Comparison of ENCODE assay signal across 8 cellular contexts in the genomic region with DNA sequence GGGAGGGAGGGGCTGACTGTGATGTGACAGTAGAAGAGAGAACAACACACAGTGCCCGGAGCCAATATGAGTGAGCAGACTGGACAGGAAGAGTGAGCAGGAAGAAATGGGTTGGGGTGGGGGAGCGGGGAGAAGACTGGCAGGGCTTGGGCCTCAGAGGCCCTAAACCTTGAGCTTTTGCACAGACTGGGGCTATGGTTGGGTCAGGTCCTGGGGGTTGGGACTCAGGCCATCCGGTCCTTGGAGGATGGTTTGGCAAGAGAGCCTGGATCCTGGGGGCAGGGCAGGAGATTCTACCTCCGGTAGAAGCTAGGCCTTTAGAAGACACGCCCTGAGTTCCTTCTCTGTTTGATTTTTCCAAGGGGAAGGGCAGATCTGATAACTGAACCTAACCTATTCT. TPM values are rescaled to one million over a fixed set of nuclear protein-coding genes. Genes with fewer than 3 reads are reported as not detected.
A peak's percentile ranks its signal among the peaks of the same experiment; 100 is the strongest.
DNase-seq lines count a peak whose midpoint lies in the region; ATAC-seq lines count a peak whose summit lies in the region.

No MANE protein-coding gene starts in this region.

- no peaks in the 10 kb centered on the region for H3K27me3 ChIP-seq in subcutaneous abdominal adipose tissue (ENCODE audit: control insufficient read depth in 5 of 5, insufficient read depth in 4 of 5, low read length in 5 of 5)

- H3K36me3 ChIP-seq in subcutaneous abdominal adipose tissue (ENCODE audit: control insufficient read depth in 5 of 5, insufficient read depth in 5 of 5, low read length in 5 of 5) = peaks cover 0 to 26% (median 20%) of the 10 kb centered on the region in 5 donors

- H3K9ac ChIP-seq in subcutaneous abdominal adipose tissue (ENCODE audit: low read length in 5 of 5) = peak overlapping the region; percentile 43 to 95 (median 87)

- no peaks in the 10 kb centered on the region for H3K27me3 Mint-ChIP-seq in activated T-helper 2 cell treated with anti-CD3 and anti-CD28 coated beads, Interferon-gamma antibody, Interleukin-2, Interleukin-4, amounts not matched to agents 10 μg/mL and 5 μg/mL and 100 μg/mL, durations not matched to agents 14 hours and 24 hours and 36 hours (ENCODE audit: low read depth)

- intact Hi-C loops in activated T-helper 2 cell treated with anti-CD3 and anti-CD28 coated beads, Interferon-gamma antibody, Interleukin-2, Interleukin-4, amounts not matched to agents 10 μg/mL and 5 μg/mL and 100 μg/mL, durations not matched to agents 14 hours and 24 hours and 36 hours (cut with micrococcal nuclease) = loop anchor here (2.0 kb wide), 1 partner anchor 18 kb away; no protein-coding TSS in a partner anchor

- H3K9me3 Mint-ChIP-seq in activated T-helper 2 cell treated with anti-CD3 and anti-CD28 coated beads, Interferon-gamma antibody, Interleukin-2, Interleukin-4, amounts not matched to agents 10 μg/mL and 5 μg/mL and 100 μg/mL, durations not matched to agents 14 hours and 24 hours and 36 hours = no peaks in the 10 kb centered on the region

- no peak for ATAC-seq in GM19035 (IDR thresholded peaks at IDR 0.05; ENCODE audit: unreplicated experiment)
- ATAC-seq in GM18907 (IDR thresholded peaks at IDR 0.05; ENCODE audit: unreplicated experiment) = no peak

- H3K4me3 Mint-ChIP-seq in activated T-helper 2 cell treated with anti-CD3 and anti-CD28 coated beads, Interferon-gamma antibody, Interleukin-2, Interleukin-4, amounts not matched to agents 10 μg/mL and 5 μg/mL and 100 μg/mL, durations not matched to agents 14 hours and 24 hours and 36 hours (ENCODE audit: low read depth) = peak overlapping the region; percentile 94

- peaks cover 35% of the 10 kb centered on the region for H3K4me1 Mint-ChIP-seq in activated T-helper 2 cell treated with anti-CD3 and anti-CD28 coated beads, Interferon-gamma antibody, Interleukin-2, Interleukin-4, amounts not matched to agents 10 μg/mL and 5 μg/mL and 100 μg/mL, durations not matched to agents 14 hours and 24 hours and 36 hours (ENCODE audit: low read depth)

- peaks cover 50% of the 10 kb centered on the region for H3K36me3 Mint-ChIP-seq in activated T-helper 2 cell treated with anti-CD3 and anti-CD28 coated beads, Interferon-gamma antibody, Interleukin-2, Interleukin-4, amounts not matched to agents 10 μg/mL and 5 μg/mL and 100 μg/mL, durations not matched to agents 14 hours and 24 hours and 36 hours (ENCODE audit: low read depth)

- H3K9me3 ChIP-seq in iPS-18c (ENCODE audit: control insufficient read depth, insufficient read depth, low read length) (no peaks in the 10 kb centered on the region), subcutaneous abdominal adipose tissue (ENCODE audit: control insufficient read depth in 5 of 5, low read length in 5 of 5) (no peaks in the 10 kb centered on the region)

- DNase-seq in NCI-H2171 treated with DMSO at 0.1 percent for 48 hours (lab: John Stamatoyannopoulos, UW) = peak; percentile 31
- no peak for DNase-seq in NCI-H2171 (lab: John Stamatoyannopoulos, UW)
- no peak for DNase-seq in activated T-helper 2 cell treated with anti-CD3 and anti-CD28 coated beads, Interferon-gamma antibody, Interleukin-2, Interleukin-4, amounts not matched to agents 10 μg/mL and 5 μg/mL and 100 μg/mL, durations not matched to agents 14 hours and 24 hours and 36 hours (ENCODE audit: low spot score)
- DNase-seq in NOMO-1 treated with dmso at 0.1 percent for 144 hours (lab: John Stamatoyannopoulos, UW; ENCODE audit: unreplicated experiment) = no peak

- H3K27ac ChIP-seq in subcutaneous abdominal adipose tissue (ENCODE audit: low read depth, low read length) = peak overlapping the region; percentile 97

- H3K27ac Mint-ChIP-seq in activated T-helper 2 cell treated with anti-CD3 and anti-CD28 coated beads, Interferon-gamma antibody, Interleukin-2, Interleukin-4, amounts not matched to agents 10 μg/mL and 5 μg/mL and 100 μg/mL, durations not matched to agents 14 hours and 24 hours and 36 hours = peak overlapping the region; percentile 86

- H3K4me1 ChIP-seq in subcutaneous abdominal adipose tissue (ENCODE audit: control insufficient read depth in 5 of 5, insufficient read depth in 5 of 5, low read length in 5 of 5) = peaks cover 4 to 31% (median 26%) of the 10 kb centered on the region in 5 donors

- H3K4me3 ChIP-seq in iPS-18c (ENCODE audit: insufficient read depth, low read depth, low read length) = peak overlapping the region; percentile 70
- H3K4me3 ChIP-seq in subcutaneous abdominal adipose tissue (ENCODE audit: low read depth in 1 of 5, low read length in 5 of 5) = peak overlapping the region; percentile 70 to 91 (median 88)

RNA-seq across cellular contexts. Expression of gene CAMTA2, which starts 1.1 kb away (rescaled TPM):
- total RNA-seq in activated T-helper 2 cell treated with anti-CD3 and anti-CD28 coated beads, Interferon-gamma antibody, Interleukin-2, Interleukin-4, amounts not matched to agents 10 μg/mL and 5 μg/mL and 100 μg/mL, durations not matched to agents 14 hours and 24 hours and 36 hours = 90.2 and 92.3 TPM in 2 replicates

RNA-seq across cellular contexts. Expression of gene INCA1, which starts 10.9 kb away (rescaled TPM):
- total RNA-seq in activated T-helper 2 cell treated with anti-CD3 and anti-CD28 coated beads, Interferon-gamma antibody, Interleukin-2, Interleukin-4, amounts not matched to agents 10 μg/mL and 5 μg/mL and 100 μg/mL, durations not matched to agents 14 hours and 24 hours and 36 hours = 0.43 and 0.53 TPM in 2 replicates

RNA-seq across cellular contexts. Expression of gene KIF1C, which starts 11.3 kb away (rescaled TPM):
- 51.0 and 51.4 TPM in 2 replicates for total RNA-seq in activated T-helper 2 cell treated with anti-CD3 and anti-CD28 coated beads, Interferon-gamma antibody, Interleukin-2, Interleukin-4, amounts not matched to agents 10 μg/mL and 5 μg/mL and 100 μg/mL, durations not matched to agents 14 hours and 24 hours and 36 hours

RNA-seq across cellular contexts. Expression of gene SPAG7, which starts 18.8 kb away (rescaled TPM):
- 66.5 and 70.4 TPM in 2 replicates for total RNA-seq in activated T-helper 2 cell treated with anti-CD3 and anti-CD28 coated beads, Interferon-gamma antibody, Interleukin-2, Interleukin-4, amounts not matched to agents 10 μg/mL and 5 μg/mL and 100 μg/mL, durations not matched to agents 14 hours and 24 hours and 36 hours

RNA-seq across cellular contexts. Expression of gene ENO3, which starts 35.5 kb away (rescaled TPM):
- 45.7 and 47.9 TPM in 2 replicates for total RNA-seq in activated T-helper 2 cell treated with anti-CD3 and anti-CD28 coated beads, Interferon-gamma antibody, Interleukin-2, Interleukin-4, amounts not matched to agents 10 μg/mL and 5 μg/mL and 100 μg/mL, durations not matched to agents 14 hours and 24 hours and 36 hours
